ENCODE assay signal across 8 cellular contexts in the genomic region with DNA sequence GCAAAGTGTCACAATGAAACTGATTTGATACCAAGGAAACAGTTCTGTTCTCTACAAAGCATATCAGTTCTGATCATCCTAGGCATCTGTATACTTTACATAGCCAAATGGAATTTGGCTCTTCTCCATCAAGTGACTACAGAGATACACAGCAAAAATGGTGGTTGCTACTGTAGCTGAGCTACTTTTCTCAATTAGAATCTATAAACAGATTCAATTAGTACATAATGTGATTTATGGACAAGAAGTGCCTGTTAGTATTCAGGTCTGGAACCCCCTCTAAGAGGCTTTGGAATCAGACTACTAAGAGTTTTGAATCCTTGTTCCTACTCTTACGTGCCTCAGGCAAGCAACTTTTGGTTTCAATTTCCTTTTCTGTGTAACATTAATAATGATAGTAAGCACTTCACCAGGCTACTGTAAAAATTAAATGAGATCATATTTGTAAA. TPM values are rescaled to one million over a fixed set of nuclear protein-coding genes. Genes with fewer than 3 reads are reported as not detected.
DNase-seq lines count a peak whose midpoint lies in the region; ATAC-seq and TF ChIP-seq lines count a peak whose summit lies in the region.

No MANE protein-coding gene starts in this region.

- no peaks in the 10 kb centered on the region for H3K36me3 ChIP-seq in mucosa of stomach (ENCODE audit: control insufficient read depth, insufficient read depth, low read length)

- H3K36me3 Mint-ChIP-seq in activated naive CD8-positive, alpha-beta T cell treated with anti-CD3 and anti-CD28 coated beads for 36 hours, result peaks cover 50% of the 10 kb centered on the region
- H3K36me3 Mint-ChIP-seq in endothelial cell (ENCODE audit: low read depth, unreplicated experiment), result no peaks in the 10 kb centered on the region

- H3K27me3 Mint-ChIP-seq in activated naive CD8-positive, alpha-beta T cell treated with anti-CD3 and anti-CD28 coated beads for 36 hours, result no peaks in the 10 kb centered on the region
- H3K27me3 Mint-ChIP-seq in endothelial cell (ENCODE audit: unreplicated experiment), result no peaks in the 10 kb centered on the region

- H3K4me1 Mint-ChIP-seq in activated naive CD8-positive, alpha-beta T cell treated with anti-CD3 and anti-CD28 coated beads for 36 hours, result peaks cover 60% of the 10 kb centered on the region
- H3K4me1 Mint-ChIP-seq in endothelial cell (ENCODE audit: unreplicated experiment), result no peaks in the 10 kb centered on the region

- no peaks in the 10 kb centered on the region for H3K4me1 ChIP-seq in mucosa of stomach (ENCODE audit: control insufficient read depth, insufficient read depth, low read length)

- DNase-seq in A172 (ENCODE audit: low spot score) (peak; percentile 40), ureter (ENCODE audit: low spot score) (no peak), NCI-H2081 treated with DMSO at 0.1 percent for 48 hours (lab: John Stamatoyannopoulos, UW) (no peak), endothelial cell (ENCODE audit: low spot score) (no peak)
- no peak for DNase-seq in activated naive CD8-positive, alpha-beta T cell treated with anti-CD3 and anti-CD28 coated beads for 36 hours

- H3K9me3 Mint-ChIP-seq in activated naive CD8-positive, alpha-beta T cell treated with anti-CD3 and anti-CD28 coated beads for 36 hours, result no peaks in the 10 kb centered on the region
- H3K9me3 Mint-ChIP-seq in endothelial cell (ENCODE audit: unreplicated experiment), result no peaks in the 10 kb centered on the region

- no peak for TF ChIP-seq CTCF in endothelial cell (IDR thresholded peaks at IDR 0.05; ENCODE audit: unreplicated experiment)

- H3K4me3 ChIP-seq in mucosa of stomach (ENCODE audit: low read length), result peak overlapping the region; percentile 49

- peak; percentile 69 for ATAC-seq in GM18870 (IDR thresholded peaks at IDR 0.05; ENCODE audit: unreplicated experiment)
- peak; percentile 67 for ATAC-seq in HG03135 (IDR thresholded peaks at IDR 0.05; ENCODE audit: unreplicated experiment)

- peak overlapping the region; percentile 66 for H3K27ac Mint-ChIP-seq in activated naive CD8-positive, alpha-beta T cell treated with anti-CD3 and anti-CD28 coated beads for 36 hours
- H3K27ac Mint-ChIP-seq in endothelial cell (ENCODE audit: unreplicated experiment), result no peak overlapping the region

- H3K9me3 ChIP-seq in mucosa of stomach (ENCODE audit: control insufficient read depth, low read length), result no peaks in the 10 kb centered on the region

- H3K9ac ChIP-seq in mucosa of stomach (ENCODE audit: low read length), result peak overlapping the region; percentile 63

- peak overlapping the region; percentile 55 for H3K4me3 Mint-ChIP-seq in activated naive CD8-positive, alpha-beta T cell treated with anti-CD3 and anti-CD28 coated beads for 36 hours
- H3K4me3 Mint-ChIP-seq in endothelial cell (ENCODE audit: unreplicated experiment), result no peak overlapping the region

- H3K27me3 ChIP-seq in mucosa of stomach (ENCODE audit: control insufficient read depth, insufficient read depth, low read length), result no peaks in the 10 kb centered on the region

RNA-seq across cellular contexts. Expression of a gene that starts 25.5 kb away (rescaled TPM):
- total RNA-seq in A172 (2014; rRNA removed; shearing (Covaris generic)), result 11.4 and 14.4 TPM in 2 replicates
- total RNA-seq in activated naive CD8-positive, alpha-beta T cell treated with anti-CD3 and anti-CD28 coated beads for 36 hours, result 10 to 100 TPM; 35.0 to 36.5 TPM
- 19.0 TPM for total RNA-seq in ureter
- total RNA-seq in endothelial cell (ENCODE audit: unreplicated experiment), result 29.5 TPM
